ENCODE assay signal across 1 cellular context in genomic region chr1:24708938-24709337, GRCh38.
TF ChIP-seq lines count a peak whose summit lies in the region.

No MANE protein-coding gene starts in this region.

TF ChIP-seq in GM12878, 131 proteins besides CTCF, POLR2A, EP300 and RAD21 (continued from another document):
- TF ChIP-seq SMAD5 (IDR thresholded peaks at IDR 0.05; ENCODE audit: low read depth) = no peak
- no peak for TF ChIP-seq IRF4 (IDR thresholded peaks at IDR 0.05; ENCODE audit: low read depth, low read length)
- TF ChIP-seq IKZF1 (conservative IDR thresholded peaks at IDR 0.05) = peak; percentile 78
- TF ChIP-seq HSF1 (IDR thresholded peaks at IDR 0.05; ENCODE audit: low read depth, low read length) = no peak
- no peak for TF ChIP-seq E2F4 (IDR thresholded peaks at IDR 0.05; ENCODE audit: low read depth, low read length)
- TF ChIP-seq HDAC2 (IDR thresholded peaks at IDR 0.05) = no peak
- TF ChIP-seq IKZF2 (IDR thresholded peaks at IDR 0.05) = peak; percentile 80 to 82
- no peak for TF ChIP-seq USF1 (IDR thresholded peaks at IDR 0.05; ENCODE audit: borderline replicate concordance, extremely low read length, insufficient read depth, low read depth, low read length)
- no peak for TF ChIP-seq MTA3 (IDR thresholded peaks at IDR 0.05; ENCODE audit: borderline replicate concordance, low read length)
- peak; percentile 88 for TF ChIP-seq SPI1 (IDR thresholded peaks at IDR 0.05; ENCODE audit: borderline replicate concordance, insufficient read depth, low read depth, low read length)
- 0 out of 4 replicates have a peak, but pooled peaks of 1 of the 2 experiments have one; percentile 16 for TF ChIP-seq BHLHE40 (IDR thresholded peaks at IDR 0.05; ENCODE audit: borderline replicate concordance in 1 of 2, low read depth in 2 of 2, low read length in 1 of 2)
- TF ChIP-seq CUX1 (IDR thresholded peaks at IDR 0.05; ENCODE audit: insufficient replicate concordance, low read depth, low read length) = no peak
- TF ChIP-seq RB1 (IDR thresholded peaks at IDR 0.05; ENCODE audit: borderline replicate concordance) = no peak
- no peak for TF ChIP-seq TAF1 (IDR thresholded peaks at IDR 0.05; ENCODE audit: borderline replicate concordance, low read depth, low read length)
TF ChIP-seq in GM12878: peak in this region for 7.
